ENCODE assay signal across 1 cellular context in genomic region chr17:48282303-48282702, GRCh38.
TF ChIP-seq lines count a peak whose summit lies in the region.

No MANE protein-coding gene starts in this region.

TF ChIP-seq in K562, 482 proteins besides CTCF, POLR2A, EP300 and RAD21 (continued from another document):
- TF ChIP-seq ATF3 (IDR thresholded peaks at IDR 0.05) = peak; percentile 75
- TF ChIP-seq ATF3 (CRISPR knock-in tag; conservative IDR thresholded peaks at IDR 0.05) = no peak
- no peak for TF ChIP-seq DEAF1 (CRISPR knock-in tag; IDR thresholded peaks at IDR 0.05)
- TF ChIP-seq, protein P1, sequence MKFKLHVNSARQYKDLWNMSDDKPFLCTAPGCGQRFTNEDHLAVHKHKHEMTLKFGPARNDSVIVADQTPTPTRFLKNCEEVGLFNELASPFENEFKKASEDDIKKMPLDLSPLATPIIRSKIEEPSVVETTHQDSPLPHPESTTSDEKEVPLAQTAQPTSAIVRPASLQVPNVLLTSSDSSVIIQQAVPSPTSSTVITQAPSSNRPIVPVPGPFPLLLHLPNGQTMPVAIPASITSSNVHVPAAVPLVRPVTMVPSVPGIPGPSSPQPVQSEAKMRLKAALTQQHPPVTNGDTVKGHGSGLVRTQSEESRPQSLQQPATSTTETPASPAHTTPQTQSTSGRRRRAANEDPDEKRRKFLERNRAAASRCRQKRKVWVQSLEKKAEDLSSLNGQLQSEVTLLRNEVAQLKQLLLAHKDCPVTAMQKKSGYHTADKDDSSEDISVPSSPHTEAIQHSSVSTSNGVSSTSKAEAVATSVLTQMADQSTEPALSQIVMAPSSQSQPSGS (CRISPR knock-in tag; IDR thresholded peaks at IDR 0.05) = no peak
- no peak for TF ChIP-seq KDM5B (IDR thresholded peaks at IDR 0.05; ENCODE audit: insufficient replicate concordance, low read depth, low read length)
- no peak for TF ChIP-seq ZNF444 (CRISPR knock-in tag; IDR thresholded peaks at IDR 0.05)
- TF ChIP-seq, protein P2, sequence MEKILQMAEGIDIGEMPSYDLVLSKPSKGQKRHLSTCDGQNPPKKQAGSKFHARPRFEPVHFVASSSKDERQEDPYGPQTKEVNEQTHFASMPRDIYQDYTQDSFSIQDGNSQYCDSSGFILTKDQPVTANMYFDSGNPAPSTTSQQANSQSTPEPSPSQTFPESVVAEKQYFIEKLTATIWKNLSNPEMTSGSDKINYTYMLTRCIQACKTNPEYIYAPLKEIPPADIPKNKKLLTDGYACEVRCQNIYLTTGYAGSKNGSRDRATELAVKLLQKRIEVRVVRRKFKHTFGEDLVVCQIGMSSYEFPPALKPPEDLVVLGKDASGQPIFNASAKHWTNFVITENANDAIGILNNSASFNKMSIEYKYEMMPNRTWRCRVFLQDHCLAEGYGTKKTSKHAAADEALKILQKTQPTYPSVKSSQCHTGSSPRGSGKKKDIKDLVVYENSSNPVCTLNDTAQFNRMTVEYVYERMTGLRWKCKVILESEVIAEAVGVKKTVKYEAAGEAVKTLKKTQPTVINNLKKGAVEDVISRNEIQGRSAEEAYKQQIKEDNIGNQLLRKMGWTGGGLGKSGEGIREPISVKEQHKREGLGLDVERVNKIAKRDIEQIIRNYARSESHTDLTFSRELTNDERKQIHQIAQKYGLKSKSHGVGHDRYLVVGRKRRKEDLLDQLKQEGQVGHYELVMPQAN (IDR thresholded peaks at IDR 0.05; ENCODE audit: borderline replicate concordance) = no peak
- TF ChIP-seq ZNF277 (CRISPR knock-in tag; IDR thresholded peaks at IDR 0.05; ENCODE audit: borderline replicate concordance) = no peak
- no peak for TF ChIP-seq FOXK1 (CRISPR knock-in tag; IDR thresholded peaks at IDR 0.05; ENCODE audit: borderline replicate concordance)
- no peak for TF ChIP-seq ZNF431 (CRISPR knock-in tag; IDR thresholded peaks at IDR 0.05)
- peak; percentile 79 for TF ChIP-seq CEBPB (tag; IDR thresholded peaks at IDR 0.05)
- 0 out of 2 replicates have a peak, but pooled peaks have one; percentile 33 for TF ChIP-seq ESRRA (IDR thresholded peaks at IDR 0.05; ENCODE audit: borderline replicate concordance, low read depth)
- TF ChIP-seq ADNP (tag; IDR thresholded peaks at IDR 0.05) = 0 out of 2 replicates have a peak, but pooled peaks have one; percentile 37
- no peak for TF ChIP-seq CEBPG (CRISPR knock-in tag; IDR thresholded peaks at IDR 0.05)
- TF ChIP-seq CEBPG (tag; conservative IDR thresholded peaks at IDR 0.05 in 1 of 2, IDR thresholded peaks at IDR 0.05 in 1 of 2) = peak; percentile 31 to 83; a peak in 3 of 4 replicates
- TF ChIP-seq HDAC2 (IDR thresholded peaks at IDR 0.05) = no peak
- peak in 1 of 2 experiments; percentile 29; a peak in 1 of 4 replicates for TF ChIP-seq RCOR1 (IDR thresholded peaks at IDR 0.05; ENCODE audit: borderline replicate concordance in 1 of 2, low read depth in 2 of 2, low read length in 2 of 2)
- TF ChIP-seq IRF1 (CRISPR knock-in tag; IDR thresholded peaks at IDR 0.05; ENCODE audit: borderline replicate concordance) = no peak
- TF ChIP-seq, protein P3, sequence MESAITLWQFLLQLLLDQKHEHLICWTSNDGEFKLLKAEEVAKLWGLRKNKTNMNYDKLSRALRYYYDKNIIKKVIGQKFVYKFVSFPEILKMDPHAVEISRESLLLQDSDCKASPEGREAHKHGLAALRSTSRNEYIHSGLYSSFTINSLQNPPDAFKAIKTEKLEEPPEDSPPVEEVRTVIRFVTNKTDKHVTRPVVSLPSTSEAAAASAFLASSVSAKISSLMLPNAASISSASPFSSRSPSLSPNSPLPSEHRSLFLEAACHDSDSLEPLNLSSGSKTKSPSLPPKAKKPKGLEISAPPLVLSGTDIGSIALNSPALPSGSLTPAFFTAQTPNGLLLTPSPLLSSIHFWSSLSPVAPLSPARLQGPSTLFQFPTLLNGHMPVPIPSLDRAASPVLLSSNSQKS (CRISPR knock-in tag; IDR thresholded peaks at IDR 0.05) = no peak
- peak in 1 of 2 experiments; percentile 65; a peak in 2 of 4 replicates for TF ChIP-seq KDM1A (IDR thresholded peaks at IDR 0.05)
- TF ChIP-seq SFPQ (IDR thresholded peaks at IDR 0.05; ENCODE audit: low read depth, low read length) = no peak
- TF ChIP-seq MTA1 (IDR thresholded peaks at IDR 0.05; ENCODE audit: borderline replicate concordance) = no peak
- no peak for TF ChIP-seq ZNF583 (CRISPR knock-in tag; IDR thresholded peaks at IDR 0.05)
- no peak for TF ChIP-seq CCNT2 (IDR thresholded peaks at IDR 0.05; ENCODE audit: borderline replicate concordance, extremely low read depth, insufficient read length, low read depth, low read length)
- TF ChIP-seq FOSL1 (tag; conservative IDR thresholded peaks at IDR 0.05) = peak; percentile 62
- TF ChIP-seq CBX8 (IDR thresholded peaks at IDR 0.05; ENCODE audit: borderline replicate concordance, extremely low read depth, low read depth, low read length, poor library complexity, severe bottlenecking) = no peak
- TF ChIP-seq MCM3 (IDR thresholded peaks at IDR 0.05) = no peak
- TF ChIP-seq HMG20B (CRISPR knock-in tag; IDR thresholded peaks at IDR 0.05) = no peak
- no peak for TF ChIP-seq TRIM28 (IDR thresholded peaks at IDR 0.05)
- TF ChIP-seq JUND (IDR thresholded peaks at IDR 0.05; ENCODE audit: borderline replicate concordance, low read depth, low read length) = peak; percentile 50
- TF ChIP-seq JUND (tag; IDR thresholded peaks at IDR 0.05; ENCODE audit: borderline replicate concordance, low read depth, low read length) = peak; percentile 62; the same call in 2 of the 3 replicates
- TF ChIP-seq RFX7 (CRISPR knock-in tag; IDR thresholded peaks at IDR 0.05) = no peak
